In genomic region chr6:153367006-153367405, GRCh38 we compare ENCODE assay signal across 5 cellular contexts.
"Had no signal": no experiment of that assay in that cellular context is flagged by ENCODE, and none has a peak within 500 bp of the region (broad histone marks: within the 10 kb centered on the region; RNA-seq: fewer than 3 reads in every experiment).

No MANE protein-coding gene starts in this region.

- H3K4me1 ChIP-seq: HAP-1 had no signal

- H3K36me3 ChIP-seq: HAP-1 had no signal

- H3K4me3 ChIP-seq: GM23338, HAP-1 had no signal

- H3K9me3 ChIP-seq: HAP-1 had no signal

- DNase-seq: HFFc6, KBM-7 had no signal

- H3K27ac ChIP-seq: HL-60 had no signal
